ENCODE assay signal across 8 cellular contexts in the genomic region with DNA sequence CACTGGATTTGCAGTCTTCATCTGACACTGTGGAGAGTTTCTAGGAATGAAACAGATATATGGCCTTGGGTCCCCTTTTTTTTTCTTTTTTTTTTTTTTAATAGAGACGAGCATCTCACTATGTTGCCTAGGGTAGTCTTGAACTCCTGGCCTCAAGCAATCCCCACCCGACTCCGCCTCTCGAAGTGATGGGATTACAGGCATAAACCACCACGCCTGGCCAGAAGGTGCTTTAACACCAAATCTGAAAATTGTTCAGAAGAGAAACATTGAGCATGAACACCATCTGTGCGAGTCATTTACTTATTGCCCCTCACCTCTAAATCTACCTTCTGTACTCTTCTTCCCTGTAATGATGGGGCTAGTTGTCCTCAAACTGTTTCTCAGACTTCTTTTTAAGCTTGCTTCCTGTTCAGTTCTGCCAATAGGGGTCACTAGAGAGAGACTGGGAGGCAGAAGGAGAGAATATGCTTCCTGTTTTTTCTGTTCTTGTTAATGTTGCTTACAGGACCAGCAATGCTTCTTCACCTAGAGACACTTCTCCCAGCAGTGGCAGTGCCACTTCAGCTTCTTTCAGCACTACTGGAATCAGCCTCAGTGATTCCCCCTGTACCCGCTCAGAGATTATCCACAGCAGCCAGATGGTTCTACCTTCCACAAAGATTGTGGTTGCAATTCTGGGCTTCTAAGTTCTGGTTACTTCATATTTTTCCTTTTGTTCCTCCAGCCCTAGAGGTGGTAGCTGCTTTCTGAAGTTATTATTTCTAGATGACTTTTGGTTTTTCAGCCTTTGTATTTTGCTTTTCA. TPM values are rescaled to one million over a fixed set of nuclear protein-coding genes. Genes with fewer than 3 reads are reported as not detected.
DNase-seq lines count a peak whose midpoint lies in the region; ATAC-seq and TF ChIP-seq lines count a peak whose summit lies in the region.

No MANE protein-coding gene starts in this region.

- no peaks in the 10 kb centered on the region for H3K9me3 ChIP-seq in GM23248 (ENCODE audit: low read depth)
- no peaks in the 10 kb centered on the region for H3K9me3 ChIP-seq in liver (ENCODE audit: control insufficient read depth in 4 of 4, low read length in 3 of 4)
- peaks cover 16% of the 10 kb centered on the region for H3K9me3 ChIP-seq in PC-9 (ENCODE audit: insufficient read depth, low read depth)

- H3K9me2 ChIP-seq in GM23248 (ENCODE audit: insufficient read depth) (no peaks in the 10 kb centered on the region), PC-9 (ENCODE audit: insufficient read depth) (no peaks in the 10 kb centered on the region)

- H3K9ac ChIP-seq in GM23248 (no peak overlapping the region), liver (ENCODE audit: low read depth in 1 of 2, low read length in 2 of 2) (no peak overlapping the region)

- in situ Hi-C loops in GM23248 (cut with MboI), result no loop called here

- H3K27me3 ChIP-seq in GM23248 (replicated peaks; ENCODE audit: insufficient read depth) (no peaks in the 10 kb centered on the region), liver (ENCODE audit: control insufficient read depth in 4 of 4, insufficient read depth in 4 of 4, low read length in 3 of 4) (no peaks in the 10 kb centered on the region), PC-9 (ENCODE audit: insufficient read depth, low read depth) (no peaks in the 10 kb centered on the region)

- H3K4me3 ChIP-seq in GM23248 (no peak overlapping the region), liver (ENCODE audit: low read depth in 1 of 3, low read length in 3 of 3) (no peak overlapping the region), PC-9 (no peak overlapping the region)

- peaks cover 13% of the 10 kb centered on the region for H3F3A ChIP-seq in GM23248 (ENCODE audit: insufficient read depth)
- peaks cover 16% of the 10 kb centered on the region; the same call in 1 of the 2 replicates for H3F3A ChIP-seq in PC-9 (ENCODE audit: insufficient read depth, low read depth)

- BruUV-seq in PC-9 (replicated peaks; lab: Mats Ljungman, UMichigan), result no TSS peak

- H3K4me2 ChIP-seq in GM23248 (ENCODE audit: unreplicated experiment) (no peak overlapping the region), PC-9 (no peak overlapping the region)

- H3K4me1 ChIP-seq in GM23248 (ENCODE audit: insufficient read depth) (peaks cover 13% of the 10 kb centered on the region; the same call in 1 of the 2 replicates), liver (ENCODE audit: control insufficient read depth in 4 of 4, insufficient read depth in 4 of 4, low read length in 3 of 4) (peaks cover 0 to 2% (median 0%) of the 10 kb centered on the region in 4 donors), PC-9 (replicated peaks; ENCODE audit: insufficient read depth) (peaks cover 22% of the 10 kb centered on the region; the same call in 1 of the 2 replicates)

- intact Hi-C loops in PC-9 (cut with micrococcal nuclease; ENCODE audit: unreplicated experiment), result no loop called here

- H4K20me1 ChIP-seq in GM23248 (ENCODE audit: insufficient read depth), result no peaks in the 10 kb centered on the region
- no peaks in the 10 kb centered on the region for H4K20me1 ChIP-seq in PC-9 (ENCODE audit: insufficient read depth)

- H2AFZ ChIP-seq in GM23248 (peak overlapping the region; percentile 86), PC-9 (no peak overlapping the region)

- CTCF ChIA-PET in PC-9 (lab: Charles Lee), result no interaction called here

- TF ChIP-seq CTCF in liver (IDR thresholded peaks at IDR 0.05; ENCODE audit: low read depth, low read length, missing input control), result peak; percentile 39
- TF ChIP-seq CTCF in PC-9 (conservative IDR thresholded peaks at IDR 0.05), result no peak; the same call in 1 of the 2 replicates

- H3K36me3 ChIP-seq in GM23248 (ENCODE audit: low read depth), result no peaks in the 10 kb centered on the region
- H3K36me3 ChIP-seq in liver (ENCODE audit: control insufficient read depth in 4 of 4, insufficient read depth in 3 of 4, low read depth in 1 of 4, low read length in 3 of 4), result peaks cover 0 to 3% (median 0%) of the 10 kb centered on the region in 4 donors
- H3K36me3 ChIP-seq in PC-9 (ENCODE audit: low read depth), result peaks cover 21% of the 10 kb centered on the region

- no peak overlapping the region for H3K27ac ChIP-seq in GM23248
- H3K27ac ChIP-seq in liver (ENCODE audit: low read depth in 1 of 2, low read length in 2 of 2), result no peak overlapping the region
- no peak overlapping the region for H3K27ac ChIP-seq in PC-9

- TF ChIP-seq RAD21 in liver (IDR thresholded peaks at IDR 0.05), result peak; percentile 53 to 66

- peak; percentile 35 for DNase-seq in COLO829 (ENCODE audit: low spot score)
- peak; percentile 77 for DNase-seq in GM23248
- DNase-seq in NOMO-1 treated with DMSO at 0.1 percent for 48 hours (lab: John Stamatoyannopoulos, UW; ENCODE audit: unreplicated experiment), result peak; percentile 89
- DNase-seq in central memory CD4-positive, alpha-beta T cell, result peak; percentile 56
- DNase-seq in PC-9, result no peak
- no peak for DNase-seq in putamen (ENCODE audit: low spot score)

- POLR2A ChIA-PET in PC-9 (lab: Charles Lee; ENCODE audit: unreplicated experiment), result no interaction called here

- WGBS in GM23248 (ENCODE audit: low coverage in 1 of 2, low lambda C conversion rate in 2 of 2, missing lambda C conversion rate in 2 of 2), 2 experiments, result 81 to 82% methylated on average over 7 of the region's 7 CpGs
- 95% methylated on average over 7 of the region's 7 CpGs for WGBS in liver

- H3K79me2 ChIP-seq in GM23248 (ENCODE audit: insufficient read depth) (no peaks in the 10 kb centered on the region; the same call in 1 of the 2 replicates), PC-9 (ENCODE audit: low read depth) (no peaks in the 10 kb centered on the region)

- no peak for ATAC-seq in HG03039 (IDR thresholded peaks at IDR 0.05; ENCODE audit: unreplicated experiment)

TF ChIP-seq in liver, 16 proteins besides CTCF, POLR2A, EP300 and RAD21:
- TF ChIP-seq JUND (IDR thresholded peaks at IDR 0.05), result no peak
- TF ChIP-seq HNF4G (IDR thresholded peaks at IDR 0.05), result no peak
- no peak for TF ChIP-seq EGR1 (IDR thresholded peaks at IDR 0.05; ENCODE audit: low read depth in 2 of 2)
- TF ChIP-seq RXRA (IDR thresholded peaks at IDR 0.05), result no peak
- TF ChIP-seq GABPA (IDR thresholded peaks at IDR 0.05 in 1 of 2, conservative IDR thresholded peaks at IDR 0.05 in 1 of 2), result no peak
- no peak for TF ChIP-seq YY1 (IDR thresholded peaks at IDR 0.05)
- TF ChIP-seq, protein P1, sequence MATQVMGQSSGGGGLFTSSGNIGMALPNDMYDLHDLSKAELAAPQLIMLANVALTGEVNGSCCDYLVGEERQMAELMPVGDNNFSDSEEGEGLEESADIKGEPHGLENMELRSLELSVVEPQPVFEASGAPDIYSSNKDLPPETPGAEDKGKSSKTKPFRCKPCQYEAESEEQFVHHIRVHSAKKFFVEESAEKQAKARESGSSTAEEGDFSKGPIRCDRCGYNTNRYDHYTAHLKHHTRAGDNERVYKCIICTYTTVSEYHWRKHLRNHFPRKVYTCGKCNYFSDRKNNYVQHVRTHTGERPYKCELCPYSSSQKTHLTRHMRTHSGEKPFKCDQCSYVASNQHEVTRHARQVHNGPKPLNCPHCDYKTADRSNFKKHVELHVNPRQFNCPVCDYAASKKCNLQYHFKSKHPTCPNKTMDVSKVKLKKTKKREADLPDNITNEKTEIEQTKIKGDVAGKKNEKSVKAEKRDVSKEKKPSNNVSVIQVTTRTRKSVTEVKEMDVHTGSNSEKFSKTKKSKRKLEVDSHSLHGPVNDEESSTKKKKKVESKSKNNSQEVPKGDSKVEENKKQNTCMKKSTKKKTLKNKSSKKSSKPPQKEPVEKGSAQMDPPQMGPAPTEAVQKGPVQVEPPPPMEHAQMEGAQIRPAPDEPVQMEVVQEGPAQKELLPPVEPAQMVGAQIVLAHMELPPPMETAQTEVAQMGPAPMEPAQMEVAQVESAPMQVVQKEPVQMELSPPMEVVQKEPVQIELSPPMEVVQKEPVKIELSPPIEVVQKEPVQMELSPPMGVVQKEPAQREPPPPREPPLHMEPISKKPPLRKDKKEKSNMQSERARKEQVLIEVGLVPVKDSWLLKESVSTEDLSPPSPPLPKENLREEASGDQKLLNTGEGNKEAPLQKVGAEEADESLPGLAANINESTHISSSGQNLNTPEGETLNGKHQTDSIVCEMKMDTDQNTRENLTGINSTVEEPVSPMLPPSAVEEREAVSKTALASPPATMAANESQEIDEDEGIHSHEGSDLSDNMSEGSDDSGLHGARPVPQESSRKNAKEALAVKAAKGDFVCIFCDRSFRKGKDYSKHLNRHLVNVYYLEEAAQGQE (IDR thresholded peaks at IDR 0.05), result no peak
- no peak for TF ChIP-seq HNF4A (conservative IDR thresholded peaks at IDR 0.05)
- TF ChIP-seq SP1 (IDR thresholded peaks at IDR 0.05), result no peak
- TF ChIP-seq, protein P2, sequence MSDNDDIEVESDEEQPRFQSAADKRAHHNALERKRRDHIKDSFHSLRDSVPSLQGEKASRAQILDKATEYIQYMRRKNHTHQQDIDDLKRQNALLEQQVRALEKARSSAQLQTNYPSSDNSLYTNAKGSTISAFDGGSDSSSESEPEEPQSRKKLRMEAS (IDR thresholded peaks at IDR 0.05), result no peak
- no peak for TF ChIP-seq NR2F2 (IDR thresholded peaks at IDR 0.05)

RNA-seq across cellular contexts. Expression of a gene that starts 20.8 kb away (rescaled TPM):
- total RNA-seq in GM23248 (2014; rRNA removed; shearing (Covaris generic)), result 25.6 and 32.4 TPM in 2 replicates
- polyA plus RNA-seq in GM23248 (2016; fragmentation: Nextera tagmentation; extraction: Ambion mirVana), result 27.7 and 27.8 TPM in 2 replicates
- total RNA-seq in liver, result 10 to 100 TPM in 1 of 2 donors, 1 to 10 TPM in 1; 9.6 to 10.7 TPM
- 10 to 100 TPM in 1 of 2 donors, 1 to 10 TPM in 1; 5.4 to 10.6 TPM for polyA plus RNA-seq in liver
- 14.7 and 21.5 TPM in 2 replicates for total RNA-seq in PC-9 (2021)

Comparison
In these comparisons a context has a peak if more than half of its experiments do, and no peak if none do; other contexts are left out.
1. DNase-seq: peak in COLO829 (single experiment), GM23248 (single experiment), NOMO-1 treated with DMSO at 0.1 percent for 48 hours (single experiment) and central memory CD4-positive, alpha-beta T cell (single experiment); none in PC-9 (0 of 2) and putamen (single experiment).